Comparison of ENCODE assay signal across 7 cellular contexts in genomic region chr10:51183783-51184182, GRCh38.
"Had no signal": no experiment of that assay in that cellular context is flagged by ENCODE, and none has a peak within 500 bp of the region (broad histone marks: within the 10 kb centered on the region; RNA-seq: fewer than 3 reads in every experiment).

No MANE protein-coding gene starts in this region.

- H3K27ac ChIP-seq: HL-60, KMS-11 had no signal

- H3K4me2 ChIP-seq: KMS-11 had no signal

- FAIRE-seq: HepG2, HTR-8/SVneo had no signal

- H3K9ac ChIP-seq: KMS-11 had no signal

- DNase-seq: IMR-90, KBM-7, KG1 had no signal

- ATAC-seq: HepG2 had no signal
